1 cellular context compared by ENCODE assay signal in genomic region chr12:51972849-51973273, GRCh38.
TF ChIP-seq lines count a peak whose summit lies in the region.

No MANE protein-coding gene starts in this region.

TF ChIP-seq in endothelial cell of umbilical vein, 7 proteins besides CTCF, POLR2A, EP300 and RAD21:
- TF ChIP-seq MAX (IDR thresholded peaks at IDR 0.05; ENCODE audit: insufficient read depth, insufficient read length) (peak; percentile 44), FOS (IDR thresholded peaks at IDR 0.05; ENCODE audit: borderline replicate concordance, insufficient read depth, low read length) (peak; percentile 75), JUN (IDR thresholded peaks at IDR 0.05; ENCODE audit: borderline replicate concordance, insufficient read depth, insufficient read length, low read depth) (peak; percentile 40), POLR2AphosphoS5 (IDR thresholded peaks at IDR 0.05; ENCODE audit: insufficient read depth, low read depth, low read length) (peak; percentile 91), MYC (IDR thresholded peaks at IDR 0.05; ENCODE audit: low read depth, low read length) (no peak), GATA2 (IDR thresholded peaks at IDR 0.05; ENCODE audit: insufficient read depth, insufficient read length, low read depth, low read length) (peak; percentile 99), EZH2 (IDR thresholded peaks at IDR 0.05; ENCODE audit: borderline replicate concordance, low read depth, low read length, severe bottlenecking) (no peak)
TF ChIP-seq in endothelial cell of umbilical vein: peak in this region for 5.
